Comparison of ENCODE assay signal across 12 cellular contexts in the genomic region with DNA sequence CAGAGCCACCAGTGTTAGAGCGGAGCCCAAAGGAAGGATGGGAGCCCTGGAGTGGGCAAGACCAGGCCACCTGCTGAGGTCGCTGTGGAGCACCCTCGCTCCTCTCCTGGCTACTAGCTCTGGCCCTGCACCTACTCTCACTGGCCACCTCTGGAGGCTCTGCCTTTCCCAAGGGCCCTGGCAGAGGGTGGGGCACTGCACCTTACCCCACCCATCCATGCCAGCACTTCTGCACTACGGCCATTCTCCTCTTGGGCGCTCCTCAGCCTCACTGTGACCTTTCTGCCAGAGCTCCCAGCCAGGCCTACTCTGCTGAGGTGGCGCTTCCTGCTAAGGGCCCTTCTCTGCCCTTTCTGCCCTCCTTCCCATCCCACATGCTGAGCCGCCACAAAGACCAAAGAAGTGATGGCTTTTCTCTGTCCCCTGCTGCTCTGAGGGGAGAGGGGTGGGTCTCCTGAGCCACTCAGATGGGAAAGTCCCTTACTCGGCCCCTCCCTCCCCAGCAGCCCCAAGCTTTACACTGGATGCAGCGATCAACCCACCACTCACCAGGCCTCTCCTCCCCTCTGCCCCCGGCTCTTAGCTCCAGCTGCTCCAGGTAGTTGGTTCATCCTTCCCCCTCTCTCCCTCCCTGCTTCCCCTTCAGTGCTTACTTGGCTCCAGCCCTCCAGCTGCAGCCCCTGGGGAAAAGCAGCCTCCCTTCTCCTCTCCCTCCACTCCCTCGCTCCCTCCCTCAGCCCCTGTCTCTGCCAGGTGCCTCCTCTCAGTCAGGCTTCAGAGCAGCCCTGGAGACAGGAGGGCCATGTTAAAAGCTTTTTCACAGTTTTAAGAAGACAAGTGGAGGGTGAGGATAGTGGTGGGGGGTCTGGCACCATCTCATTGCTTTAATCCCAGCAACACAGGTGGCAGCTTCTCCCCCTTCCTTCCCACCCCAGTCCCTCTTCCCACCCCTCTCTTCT. TPM values are rescaled to one million over a fixed set of nuclear protein-coding genes. Genes with fewer than 3 reads are reported as not detected.
A peak's percentile ranks its signal among the peaks of the same experiment; 100 is the strongest.
DNase-seq lines count a peak whose midpoint lies in the region; TF ChIP-seq lines count a peak whose summit lies in the region.
"Had no signal": no experiment of that assay in that cellular context is flagged by ENCODE, and none has a peak within 500 bp of the region (broad histone marks: within the 10 kb centered on the region; RNA-seq: fewer than 3 reads in every experiment).

No MANE protein-coding gene starts in this region.

- intact Hi-C loops in activated T-helper 1 cell treated with anti-CD3 and anti-CD28 coated beads, Interleukin-12 subunit alpha, Interleukin-12 subunit beta, Interleukin-2, Interleukin-4 antibody, amounts not matched to agents 30 ng/mL and 10 ng/mL and 1 ng/mL, durations not matched to agents 14 hours and 24 hours and 36 hours (cut with micrococcal nuclease), result no loop called here
- intact Hi-C loops in Caco-2 (cut with micrococcal nuclease; ENCODE audit: unreplicated experiment), result loop anchor here (10.0 kb wide), 1 partner anchor 48 kb away; no protein-coding TSS in a partner anchor

- CTCF ChIA-PET in Caco-2 (lab: Charles Lee), result interaction anchor here (1.5 kb wide), 1 partner anchor 44 kb away, joined by 3 read pairs; no protein-coding TSS in a partner anchor

- H3K27me3 ChIP-seq in mesendoderm (ENCODE audit: insufficient read depth, low read length, poor library complexity) (no peaks in the 10 kb centered on the region), Caco-2 (replicated peaks; ENCODE audit: control insufficient read depth, insufficient read depth, low read length) (no peaks in the 10 kb centered on the region)

- H3K27ac ChIP-seq in mesendoderm (ENCODE audit: low read depth, low read length), result peak overlapping the region; percentile 63

- no peaks in the 10 kb centered on the region for H3K4me1 Mint-ChIP-seq in activated T-helper 1 cell treated with anti-CD3 and anti-CD28 coated beads, Interleukin-12 subunit alpha, Interleukin-12 subunit beta, Interleukin-2, Interleukin-4 antibody, amounts not matched to agents 30 ng/mL and 10 ng/mL and 1 ng/mL, durations not matched to agents 14 hours and 24 hours and 36 hours (ENCODE audit: low read depth)
- no peaks in the 10 kb centered on the region for H3K4me1 Mint-ChIP-seq in Caco-2 (ENCODE audit: low read depth, unreplicated experiment)

- no peaks in the 10 kb centered on the region for H3K79me1 ChIP-seq in mesendoderm (ENCODE audit: low read length)

- H2AK5ac ChIP-seq in mesendoderm (ENCODE audit: low read length), result no peak overlapping the region

- no peak overlapping the region for H3K27ac Mint-ChIP-seq in activated T-helper 1 cell treated with anti-CD3 and anti-CD28 coated beads, Interleukin-12 subunit alpha, Interleukin-12 subunit beta, Interleukin-2, Interleukin-4 antibody, amounts not matched to agents 30 ng/mL and 10 ng/mL and 1 ng/mL, durations not matched to agents 14 hours and 24 hours and 36 hours
- H3K27ac Mint-ChIP-seq in Caco-2 (ENCODE audit: unreplicated experiment), result no peak overlapping the region
- H3K27ac Mint-ChIP-seq: activated naive CD4-positive, alpha-beta T cell treated with anti-CD3 and anti-CD28 coated beads for 36 hours had no signal

- BruUV-seq in Caco-2 (replicated peaks; lab: Mats Ljungman, UMichigan), result no TSS peak

- no peak overlapping the region for H4K5ac ChIP-seq in mesendoderm (ENCODE audit: low read length)

- H3K27me3 Mint-ChIP-seq in activated T-helper 1 cell treated with anti-CD3 and anti-CD28 coated beads, Interleukin-12 subunit alpha, Interleukin-12 subunit beta, Interleukin-2, Interleukin-4 antibody, amounts not matched to agents 30 ng/mL and 10 ng/mL and 1 ng/mL, durations not matched to agents 14 hours and 24 hours and 36 hours (ENCODE audit: insufficient read depth), result no peaks in the 10 kb centered on the region
- H3K27me3 Mint-ChIP-seq in Caco-2 (ENCODE audit: insufficient read depth, unreplicated experiment), result no peaks in the 10 kb centered on the region

- H3K23ac ChIP-seq in mesendoderm (ENCODE audit: low read length), result no peak overlapping the region

- H2BK15ac ChIP-seq in mesendoderm (replicated peaks; ENCODE audit: low read depth), result no peak overlapping the region

- H3K4ac ChIP-seq in mesendoderm (ENCODE audit: low read depth, low read length), result no peak overlapping the region

- WGBS in mesendoderm (ENCODE audit: extremely low coverage, insufficient coverage, low lambda C conversion rate), result no CpG with 5 or more reads among the region's 11 CpGs

- no peaks in the 10 kb centered on the region for H3K79me2 ChIP-seq in mesendoderm (ENCODE audit: control insufficient read depth, insufficient read depth, low read length)

- no peak overlapping the region for H4K8ac ChIP-seq in mesendoderm (ENCODE audit: low read depth, low read length)

- H3K4me2 ChIP-seq in mesendoderm (ENCODE audit: low read length), result no peak overlapping the region

- H3K56ac ChIP-seq in mesendoderm (ENCODE audit: low read length), result peak overlapping the region; percentile 73

- 0 out of 2 replicates have a peak, but pooled peaks have one; percentile 4 for TF ChIP-seq CTCF in LNCaP clone FGC (IDR thresholded peaks at IDR 0.05; ENCODE audit: control insufficient read depth, extremely low read depth, insufficient read depth)
- peak in 1 of 2 experiments; percentile 5 for TF ChIP-seq CTCF in Caco-2 (IDR thresholded peaks at IDR 0.05; ENCODE audit: insufficient read depth in 1 of 2, low read depth in 1 of 2, low read length in 1 of 2, severe bottlenecking in 1 of 2, unreplicated experiment in 1 of 2)

- H3K4me1 ChIP-seq in mesendoderm (ENCODE audit: control insufficient read depth, low read depth, low read length) (peaks cover 2% of the 10 kb centered on the region), Caco-2 (no peaks in the 10 kb centered on the region)

- no peak overlapping the region for H3K18ac ChIP-seq in mesendoderm (ENCODE audit: low read length)

- peak overlapping the region; percentile 41 for H3K9ac ChIP-seq in mesendoderm (ENCODE audit: low read length)

- no peak overlapping the region for H2BK5ac ChIP-seq in mesendoderm (ENCODE audit: low read length)

- H3K36me3 ChIP-seq in mesendoderm (ENCODE audit: control insufficient read depth, insufficient read depth, low read length), result no peaks in the 10 kb centered on the region
- no peaks in the 10 kb centered on the region for H3K36me3 ChIP-seq in Caco-2 (ENCODE audit: control insufficient read depth, insufficient read depth, low read length)

- no peaks in the 10 kb centered on the region for H3K9me3 Mint-ChIP-seq in activated T-helper 1 cell treated with anti-CD3 and anti-CD28 coated beads, Interleukin-12 subunit alpha, Interleukin-12 subunit beta, Interleukin-2, Interleukin-4 antibody, amounts not matched to agents 30 ng/mL and 10 ng/mL and 1 ng/mL, durations not matched to agents 14 hours and 24 hours and 36 hours
- no peaks in the 10 kb centered on the region for H3K9me3 Mint-ChIP-seq in Caco-2 (ENCODE audit: unreplicated experiment)
- H3K9me3 Mint-ChIP-seq: activated naive CD4-positive, alpha-beta T cell treated with anti-CD3 and anti-CD28 coated beads for 36 hours had no signal

- POLR2A ChIA-PET in Caco-2 (lab: Charles Lee), result no interaction called here

- H3K36me3 Mint-ChIP-seq in activated T-helper 1 cell treated with anti-CD3 and anti-CD28 coated beads, Interleukin-12 subunit alpha, Interleukin-12 subunit beta, Interleukin-2, Interleukin-4 antibody, amounts not matched to agents 30 ng/mL and 10 ng/mL and 1 ng/mL, durations not matched to agents 14 hours and 24 hours and 36 hours (ENCODE audit: low read depth), result no peaks in the 10 kb centered on the region
- H3K36me3 Mint-ChIP-seq in Caco-2 (ENCODE audit: insufficient read depth, unreplicated experiment), result no peaks in the 10 kb centered on the region

- no peaks in the 10 kb centered on the region for H3K9me3 ChIP-seq in Caco-2

- no peak overlapping the region for H2BK120ac ChIP-seq in mesendoderm (ENCODE audit: low read depth, low read length)

- peak; percentile 30 for DNase-seq in Daoy (ENCODE audit: low read depth)
- no peak for DNase-seq in LNCaP clone FGC (ENCODE audit: low read depth)
- DNase-seq in SK-N-DZ (ENCODE audit: low spot score), result peak; percentile 17
- DNase-seq in mesendoderm, result peak; percentile 74
- no peak for DNase-seq in activated T-helper 1 cell treated with anti-CD3 and anti-CD28 coated beads, Interleukin-12 subunit alpha, Interleukin-12 subunit beta, Interleukin-2, Interleukin-4 antibody, amounts not matched to agents 30 ng/mL and 10 ng/mL and 1 ng/mL, durations not matched to agents 14 hours and 24 hours and 36 hours (ENCODE audit: low spot score)
- DNase-seq in Ammon's horn (ENCODE audit: low spot score), result no peak
- DNase-seq in cortex of kidney (lab: John Stamatoyannopoulos, UW), result no peak
- DNase-seq in Caco-2, result no peak
- DNase-seq: activated naive CD4-positive, alpha-beta T cell treated with anti-CD3 and anti-CD28 coated beads for 36 hours; GF-D8; left cardiac atrium; NCI-H446 treated with DMSO at 0.1 percent for 48 hours had no signal

- H3K4me3 Mint-ChIP-seq in activated T-helper 1 cell treated with anti-CD3 and anti-CD28 coated beads, Interleukin-12 subunit alpha, Interleukin-12 subunit beta, Interleukin-2, Interleukin-4 antibody, amounts not matched to agents 30 ng/mL and 10 ng/mL and 1 ng/mL, durations not matched to agents 14 hours and 24 hours and 36 hours, result no peak overlapping the region
- H3K4me3 Mint-ChIP-seq in Caco-2 (ENCODE audit: unreplicated experiment), result no peak overlapping the region
- H3K4me3 Mint-ChIP-seq: activated naive CD4-positive, alpha-beta T cell treated with anti-CD3 and anti-CD28 coated beads for 36 hours had no signal

- H3K4me3 ChIP-seq in LNCaP clone FGC (ENCODE audit: low read depth, low read length) (no peak overlapping the region), mesendoderm (ENCODE audit: low read length) (no peak overlapping the region), Caco-2 (ENCODE audit: low read depth, low read length) (no peak overlapping the region)

RNA-seq across cellular contexts. Expression of a gene that starts 14.8 kb away (rescaled TPM):
- 54.9 and 65.0 TPM in 2 replicates for total RNA-seq in Daoy (2014; rRNA removed; shearing (Covaris generic))
- polyA plus RNA-seq in SK-N-DZ (2014; cell fraction: cytosol; rRNA removed), result 45.4 and 46.7 TPM in 2 replicates
- polyA plus RNA-seq in SK-N-DZ (2014; cell fraction: nucleus; rRNA removed), result 45.2 and 47.0 TPM in 2 replicates
- 24.3 TPM for polyA plus RNA-seq in mesendoderm (2013, experiment 1 of 2)
- polyA plus RNA-seq in mesendoderm (2013, experiment 2 of 2), result 26.3 TPM
- 44.3 and 47.4 TPM in 2 replicates for total RNA-seq in activated T-helper 1 cell treated with anti-CD3 and anti-CD28 coated beads, Interleukin-12 subunit alpha, Interleukin-12 subunit beta, Interleukin-2, Interleukin-4 antibody, amounts not matched to agents 30 ng/mL and 10 ng/mL and 1 ng/mL, durations not matched to agents 14 hours and 24 hours and 36 hours
- 26.7 and 32.3 TPM in 2 replicates for total RNA-seq in Caco-2 (2022)

RNA-seq across cellular contexts. Expression of a gene that starts 34.7 kb away (rescaled TPM):
- total RNA-seq in Daoy (2014; rRNA removed; shearing (Covaris generic)), result 1.2 and 2.1 TPM in 2 replicates
- 0.56 and 0.86 TPM in 2 replicates for polyA plus RNA-seq in SK-N-DZ (2014; cell fraction: cytosol; rRNA removed)
- 2.0 and 5.2 TPM in 2 replicates for polyA plus RNA-seq in SK-N-DZ (2014; cell fraction: nucleus; rRNA removed)
- 2.5 TPM for polyA plus RNA-seq in mesendoderm (2013, experiment 1 of 2)
- polyA plus RNA-seq in mesendoderm (2013, experiment 2 of 2), result 2.2 TPM
- total RNA-seq in activated T-helper 1 cell treated with anti-CD3 and anti-CD28 coated beads, Interleukin-12 subunit alpha, Interleukin-12 subunit beta, Interleukin-2, Interleukin-4 antibody, amounts not matched to agents 30 ng/mL and 10 ng/mL and 1 ng/mL, durations not matched to agents 14 hours and 24 hours and 36 hours, result 24.4 and 26.3 TPM in 2 replicates
- total RNA-seq in Caco-2 (2022), result 11.0 and 11.2 TPM in 2 replicates

RNA-seq across cellular contexts. Expression of a gene that starts 59.6 kb away (rescaled TPM):
- total RNA-seq in Daoy (2014; rRNA removed; shearing (Covaris generic)), result 8.2 and 12.1 TPM in 2 replicates
- 1.1 and 1.7 TPM in 2 replicates for polyA plus RNA-seq in SK-N-DZ (2014; cell fraction: cytosol; rRNA removed)
- polyA plus RNA-seq in SK-N-DZ (2014; cell fraction: nucleus; rRNA removed), result 21.1 and 28.0 TPM in 2 replicates
- 3.7 TPM for polyA plus RNA-seq in mesendoderm (2013, experiment 1 of 2)
- 4.2 TPM for polyA plus RNA-seq in mesendoderm (2013, experiment 2 of 2)
- 11.2 and 13.7 TPM in 2 replicates for total RNA-seq in activated T-helper 1 cell treated with anti-CD3 and anti-CD28 coated beads, Interleukin-12 subunit alpha, Interleukin-12 subunit beta, Interleukin-2, Interleukin-4 antibody, amounts not matched to agents 30 ng/mL and 10 ng/mL and 1 ng/mL, durations not matched to agents 14 hours and 24 hours and 36 hours
- total RNA-seq in Caco-2 (2022), result 8.8 and 11.7 TPM in 2 replicates

Comparison
In these comparisons a context has a peak if more than half of its experiments do, and no peak if none do; other contexts are left out.
1. DNase-seq: peak in Daoy (single experiment), SK-N-DZ (single experiment) and mesendoderm (single experiment); none in LNCaP clone FGC (single experiment), activated T-helper 1 cell treated with anti-CD3 and anti-CD28 coated beads, Interleukin-12 subunit alpha, Interleukin-12 subunit beta, Interleukin-2, Interleukin-4 antibody, amounts not matched to agents 30 ng/mL and 10 ng/mL and 1 ng/mL, durations not matched to agents 14 hours and 24 hours and 36 hours (single experiment), Ammon's horn (single experiment), cortex of kidney (single experiment) and Caco-2 (0 of 2).